In genomic region chr9:95561913-95562312, GRCh38 we compare ENCODE assay signal across 11 cellular contexts. TPM values are rescaled to one million over a fixed set of nuclear protein-coding genes. Genes with fewer than 3 reads are reported as not detected.
DNase-seq lines count a peak whose midpoint lies in the region; ATAC-seq, FAIRE-seq and TF ChIP-seq lines count a peak whose summit lies in the region.
"Had no signal": no experiment of that assay in that cellular context is flagged by ENCODE, and none has a peak within 500 bp of the region (broad histone marks: within the 10 kb centered on the region; RNA-seq: fewer than 3 reads in every experiment).

No MANE protein-coding gene starts in this region.

- FAIRE-seq in GM12891 (lab: Jason Lieb, UNC) = peak; percentile 43

- H3K27ac Mint-ChIP-seq in memory B cell = no peak overlapping the region
- H3K27ac Mint-ChIP-seq: CD4-positive, alpha-beta memory T cell had no signal

- peaks cover 3% of the 10 kb centered on the region for H3K9me3 Mint-ChIP-seq in memory B cell

- no peaks in the 10 kb centered on the region for H3K36me3 Mint-ChIP-seq in memory B cell
- H3K36me3 Mint-ChIP-seq: CD4-positive, alpha-beta memory T cell had no signal

- H3K4me3 Mint-ChIP-seq in memory B cell = peak overlapping the region; percentile 15

- TF ChIP-seq POLR2A in GM12891 (IDR thresholded peaks at IDR 0.05; ENCODE audit: low read depth, low read length) = no peak

- H3K4me1 Mint-ChIP-seq in memory B cell = peaks cover 9% of the 10 kb centered on the region

- ATAC-seq in memory B cell (ENCODE audit: low read depth) = no peak

- DNase-seq in GM12891 (ENCODE audit: insufficient read length, low spot score) = no peak
- DNase-seq in NCI-H526 treated with DMSO at 0.1 percent for 48 hours (lab: John Stamatoyannopoulos, UW) = peak; percentile 45
- no peak for DNase-seq in memory B cell (ENCODE audit: low spot score in 2 of 2)
- no peak for DNase-seq in NCI-H2029 (lab: John Stamatoyannopoulos, UW)
- DNase-seq in NCI-H345 (lab: John Stamatoyannopoulos, UW) = no peak
- no peak for DNase-seq in AG08395 (ENCODE audit: low spot score)
- DNase-seq: CD4-positive, alpha-beta memory T cell; DMS79; GDM1 had no signal

- H3K27me3 Mint-ChIP-seq in memory B cell = peaks cover 12% of the 10 kb centered on the region

- peak overlapping the region; percentile 60 for H3K27ac ChIP-seq in VCaP
- H3K27ac ChIP-seq: C4-2B had no signal

- no peak for TF ChIP-seq CTCF in VCaP (conservative IDR thresholded peaks at IDR 0.05)

TF ChIP-seq in GM12891, 5 proteins besides CTCF, POLR2A, EP300 and RAD21:
- TF ChIP-seq POLR2AphosphoS5 (IDR thresholded peaks at IDR 0.05; ENCODE audit: low read depth, low read length) = no peak
- TF ChIP-seq SPI1 (IDR thresholded peaks at IDR 0.05; ENCODE audit: low read depth, low read length) = peak; percentile 82

RNA-seq across cellular contexts. Expression of gene PTCH1, which starts 45.1 kb away (rescaled TPM):
- polyA plus RNA-seq in GM12891 (2012; ENCODE audit: low read depth, missing spikeins) = 2.7 TPM
